ENCODE assay signal across 10 cellular contexts in genomic region chr3:80688814-80689213, GRCh38.
DNase-seq lines count a peak whose midpoint lies in the region; ATAC-seq and TF ChIP-seq lines count a peak whose summit lies in the region.
"Had no signal": no experiment of that assay in that cellular context is flagged by ENCODE, and none has a peak within 500 bp of the region (broad histone marks: within the 10 kb centered on the region; RNA-seq: fewer than 3 reads in every experiment).

No MANE protein-coding gene starts in this region.

- H3K4me1 ChIP-seq in neural progenitor cell, result no peaks in the 10 kb centered on the region

- no peaks in the 10 kb centered on the region for H3K36me3 ChIP-seq in neural progenitor cell

- no peak overlapping the region for H3K4me2 ChIP-seq in neural progenitor cell

- H3K9me3 Mint-ChIP-seq in neural progenitor cell, result no peaks in the 10 kb centered on the region

- no peak overlapping the region for H2AFZ ChIP-seq in neural progenitor cell (replicated peaks)

- H3K9me3 ChIP-seq in neural progenitor cell (ENCODE audit: low read depth), result no peaks in the 10 kb centered on the region

- no peaks in the 10 kb centered on the region for H3F3A ChIP-seq in neural progenitor cell (ENCODE audit: low read depth)

- no peaks in the 10 kb centered on the region for H3K36me3 Mint-ChIP-seq in neural progenitor cell

- no peaks in the 10 kb centered on the region for H3K27me3 ChIP-seq in neural progenitor cell

- no peak overlapping the region for H3K27ac Mint-ChIP-seq in neural progenitor cell

- TF ChIP-seq POLR2A in erythroblast (IDR thresholded peaks at IDR 0.05; ENCODE audit: low read length), result no peak

- in situ Hi-C loops in GM13977 (cut with MboI; ENCODE audit: low pct_unique_long_range_greater_than_20kb, low sequenced_read_pairs, unreplicated experiment), result no loop called here

- no peak for ATAC-seq in GM21447 (IDR thresholded peaks at IDR 0.05; ENCODE audit: unreplicated experiment)
- ATAC-seq in HG03565 (IDR thresholded peaks at IDR 0.05; ENCODE audit: unreplicated experiment), result no peak
- ATAC-seq in HG02623 (IDR thresholded peaks at IDR 0.05; ENCODE audit: unreplicated experiment), result no peak

- H3K4me1 Mint-ChIP-seq in neural progenitor cell, result no peaks in the 10 kb centered on the region

- H3K4me3 ChIP-seq in neural progenitor cell, result no peak overlapping the region

- no peaks in the 10 kb centered on the region for H3K27me3 Mint-ChIP-seq in neural progenitor cell (ENCODE audit: insufficient read depth, low read depth)

- H3K79me2 ChIP-seq in neural progenitor cell (ENCODE audit: low read depth), result no peaks in the 10 kb centered on the region

- TF ChIP-seq CTCF in GM13977 (IDR thresholded peaks at IDR 0.05; ENCODE audit: extremely low read depth, insufficient read depth, missing control alignments), result peak; percentile 2
- peak; percentile 59 for TF ChIP-seq CTCF in neural progenitor cell (IDR thresholded peaks at IDR 0.05)

- H3K27ac ChIP-seq in neural progenitor cell, result no peak overlapping the region

- no peak overlapping the region for H3K4me3 Mint-ChIP-seq in neural progenitor cell

- no peaks in the 10 kb centered on the region for H4K20me1 ChIP-seq in neural progenitor cell (ENCODE audit: low read depth)

- DNase-seq in GM13977 (ENCODE audit: low spot score) (no peak), NCI-H345 (lab: John Stamatoyannopoulos, UW) (peak; percentile 33), dermis blood vessel endothelial cell (peak; percentile 72), neural progenitor cell (ENCODE audit: low spot score) (peak; percentile 14), erythroblast (lab: John Stamatoyannopoulos, UW) (no peak)
- DNase-seq: activated gamma-delta T cell treated with Interleukin-2 at 50 U/mL for 16 hours; stimulated activated CD4-positive, alpha-beta T cell treated with anti-CD3 and anti-CD28 coated beads, Interleukin-2, amount 100 ng/mL, for 48 hours had no signal

- H3K9ac ChIP-seq in neural progenitor cell, result no peak overlapping the region

Comparison
In these comparisons a context has a peak if more than half of its experiments do, and no peak if none do; other contexts are left out.
1. DNase-seq: peak in NCI-H345 (single experiment), dermis blood vessel endothelial cell (single experiment) and neural progenitor cell (single experiment); none in GM13977 (single experiment) and erythroblast (0 of 2).